11 cellular contexts compared by ENCODE assay signal in genomic region chrX:71621644-71622346, GRCh38. TPM values are rescaled to one million over a fixed set of nuclear protein-coding genes. Genes with fewer than 3 reads are reported as not detected.
DNase-seq lines count a peak whose midpoint lies in the region; ATAC-seq, FAIRE-seq and TF ChIP-seq lines count a peak whose summit lies in the region.
"Had no signal": no experiment of that assay in that cellular context is flagged by ENCODE, and none has a peak within 500 bp of the region (broad histone marks: within the 10 kb centered on the region; RNA-seq: fewer than 3 reads in every experiment).

No MANE protein-coding gene starts in this region.

- H3K27me3 ChIP-seq in GM23248 (replicated peaks; ENCODE audit: insufficient read depth) (no peaks in the 10 kb centered on the region), small intestine (ENCODE audit: control insufficient read depth in 2 of 2, insufficient read depth in 2 of 2, low read length in 2 of 2) (no peaks in the 10 kb centered on the region)
- H3K27me3 ChIP-seq: cardiac muscle cell had no signal

- H3K4me1 Mint-ChIP-seq in activated T-helper 1 cell treated with anti-CD3 and anti-CD28 coated beads, Interleukin-12 subunit alpha, Interleukin-12 subunit beta, Interleukin-2, Interleukin-4 antibody, amounts not matched to agents 30 ng/mL and 10 ng/mL and 1 ng/mL, durations not matched to agents 14 hours and 24 hours and 36 hours (ENCODE audit: low read depth), result peaks cover 70% of the 10 kb centered on the region
- peaks cover 5% of the 10 kb centered on the region; the same call in 1 of the 2 replicates for H3K4me1 Mint-ChIP-seq in HFFc6 (ENCODE audit: low read depth)

- H3K9me3 ChIP-seq in GM23248 (ENCODE audit: low read depth) (no peaks in the 10 kb centered on the region), small intestine (ENCODE audit: control insufficient read depth, low read depth) (no peaks in the 10 kb centered on the region)

- no peaks in the 10 kb centered on the region for H4K20me1 ChIP-seq in GM23248 (ENCODE audit: insufficient read depth)

- H3K4me3 Mint-ChIP-seq in activated T-helper 1 cell treated with anti-CD3 and anti-CD28 coated beads, Interleukin-12 subunit alpha, Interleukin-12 subunit beta, Interleukin-2, Interleukin-4 antibody, amounts not matched to agents 30 ng/mL and 10 ng/mL and 1 ng/mL, durations not matched to agents 14 hours and 24 hours and 36 hours, result no peak overlapping the region
- no peak overlapping the region for H3K4me3 Mint-ChIP-seq in HFFc6
- H3K4me3 Mint-ChIP-seq: neural crest cell had no signal

- no peaks in the 10 kb centered on the region for H3K36me3 ChIP-seq in GM23248 (ENCODE audit: low read depth)
- H3K36me3 ChIP-seq in small intestine (ENCODE audit: control insufficient read depth in 2 of 2, insufficient read depth in 2 of 2, low read length in 2 of 2), result no peaks in the 10 kb centered on the region
- H3K36me3 ChIP-seq: cardiac muscle cell had no signal

- no peak overlapping the region for H3K4me2 ChIP-seq in GM23248 (ENCODE audit: unreplicated experiment)

- H3K27ac ChIP-seq in GM23248 (peak overlapping the region; percentile 35; the same call in 1 of the 2 replicates), small intestine (ENCODE audit: low read depth in 1 of 2, low read length in 1 of 2) (peak overlapping the region; percentile 80 to 93)

- no peak overlapping the region for H3K9ac ChIP-seq in GM23248

- no peaks in the 10 kb centered on the region for H3K9me2 ChIP-seq in GM23248 (ENCODE audit: insufficient read depth)

- no peak overlapping the region for H2AFZ ChIP-seq in GM23248

- 56 to 62% methylated on average over 10 to 11 of the region's 11 CpGs for WGBS in GM23248 (ENCODE audit: low coverage in 1 of 2, low lambda C conversion rate in 2 of 2, missing lambda C conversion rate in 2 of 2), 2 experiments
- 28 to 42% (median 41%) methylated on average over 11 of the region's 11 CpGs for WGBS in small intestine, 3 donors

- in situ Hi-C loops in GM23248 (cut with MboI), result no loop called here

- H3K9me3 Mint-ChIP-seq in activated T-helper 1 cell treated with anti-CD3 and anti-CD28 coated beads, Interleukin-12 subunit alpha, Interleukin-12 subunit beta, Interleukin-2, Interleukin-4 antibody, amounts not matched to agents 30 ng/mL and 10 ng/mL and 1 ng/mL, durations not matched to agents 14 hours and 24 hours and 36 hours, result no peaks in the 10 kb centered on the region
- H3K9me3 Mint-ChIP-seq in HFFc6, result no peaks in the 10 kb centered on the region

- H3K79me2 ChIP-seq in GM23248 (ENCODE audit: insufficient read depth), result no peaks in the 10 kb centered on the region

- H3F3A ChIP-seq in GM23248 (ENCODE audit: insufficient read depth), result no peaks in the 10 kb centered on the region

- ATAC-seq in GM21717 (IDR thresholded peaks at IDR 0.05; ENCODE audit: unreplicated experiment) (no peak), HG03280 (IDR thresholded peaks at IDR 0.05; ENCODE audit: unreplicated experiment) (no peak)

- peaks cover 14% of the 10 kb centered on the region for H3K36me3 Mint-ChIP-seq in activated T-helper 1 cell treated with anti-CD3 and anti-CD28 coated beads, Interleukin-12 subunit alpha, Interleukin-12 subunit beta, Interleukin-2, Interleukin-4 antibody, amounts not matched to agents 30 ng/mL and 10 ng/mL and 1 ng/mL, durations not matched to agents 14 hours and 24 hours and 36 hours (ENCODE audit: low read depth)
- no peaks in the 10 kb centered on the region for H3K36me3 Mint-ChIP-seq in HFFc6 (ENCODE audit: low read depth)

- H3K27ac Mint-ChIP-seq in activated T-helper 1 cell treated with anti-CD3 and anti-CD28 coated beads, Interleukin-12 subunit alpha, Interleukin-12 subunit beta, Interleukin-2, Interleukin-4 antibody, amounts not matched to agents 30 ng/mL and 10 ng/mL and 1 ng/mL, durations not matched to agents 14 hours and 24 hours and 36 hours, result peak overlapping the region; percentile 97
- H3K27ac Mint-ChIP-seq in HFFc6, result no peak overlapping the region; the same call in 1 of the 2 replicates

- no peaks in the 10 kb centered on the region for H3K27me3 Mint-ChIP-seq in activated T-helper 1 cell treated with anti-CD3 and anti-CD28 coated beads, Interleukin-12 subunit alpha, Interleukin-12 subunit beta, Interleukin-2, Interleukin-4 antibody, amounts not matched to agents 30 ng/mL and 10 ng/mL and 1 ng/mL, durations not matched to agents 14 hours and 24 hours and 36 hours (ENCODE audit: insufficient read depth)
- no peaks in the 10 kb centered on the region; the same call in 1 of the 2 replicates for H3K27me3 Mint-ChIP-seq in HFFc6 (ENCODE audit: insufficient read depth)

- H3K4me1 ChIP-seq in GM23248 (ENCODE audit: insufficient read depth), result peaks cover 11% of the 10 kb centered on the region; the same call in 1 of the 2 replicates
- peaks cover 2 to 11% of the 10 kb centered on the region in 2 donors for H3K4me1 ChIP-seq in small intestine (ENCODE audit: control insufficient read depth in 2 of 2, insufficient read depth in 1 of 2, low read depth in 1 of 2, low read length in 1 of 2)

- H3K4me3 ChIP-seq in GM23248 (no peak overlapping the region), foreskin fibroblast (ENCODE audit: low read depth in 1 of 2, low read length in 2 of 2) (no peak overlapping the region), small intestine (ENCODE audit: low read depth in 1 of 2, low read length in 2 of 2) (no peak overlapping the region)
- H3K4me3 ChIP-seq: cardiac muscle cell had no signal

- DNase-seq in GM23248 (peak; percentile 56), foreskin fibroblast (peak; percentile 18 to 48), small intestine (peak; percentile 86), HFFc6 (no peak)
- DNase-seq in activated T-helper 1 cell treated with anti-CD3 and anti-CD28 coated beads, Interleukin-12 subunit alpha, Interleukin-12 subunit beta, Interleukin-2, Interleukin-4 antibody, amounts not matched to agents 30 ng/mL and 10 ng/mL and 1 ng/mL, durations not matched to agents 14 hours and 24 hours and 36 hours (ENCODE audit: low spot score), result no peak
- DNase-seq: NCI-H187 had no signal

- no peak for FAIRE-seq in small intestine (lab: Jason Lieb, UNC)
- FAIRE-seq: G401.6 had no signal

- intact Hi-C loops in activated T-helper 1 cell treated with anti-CD3 and anti-CD28 coated beads, Interleukin-12 subunit alpha, Interleukin-12 subunit beta, Interleukin-2, Interleukin-4 antibody, amounts not matched to agents 30 ng/mL and 10 ng/mL and 1 ng/mL, durations not matched to agents 14 hours and 24 hours and 36 hours (cut with micrococcal nuclease), result loop anchor here (1.0 to 5.0 kb wide), 4 partner anchors 13 to 1001 kb away; no protein-coding TSS in a partner anchor

- TF ChIP-seq CTCF in foreskin fibroblast (IDR thresholded peaks at IDR 0.05; ENCODE audit: low read depth, low read length) (no peak), HFFc6 (IDR thresholded peaks at IDR 0.05) (no peak)

RNA-seq across cellular contexts. Expression of gene CXCR3, which starts 3.5 kb away (rescaled TPM):
- total RNA-seq in GM23248 (2014; rRNA removed; shearing (Covaris generic)), result not detected in 2 replicates
- polyA plus RNA-seq in GM23248 (2016; fragmentation: Nextera tagmentation; extraction: Ambion mirVana), result not detected in 2 replicates
- total RNA-seq in activated T-helper 1 cell treated with anti-CD3 and anti-CD28 coated beads, Interleukin-12 subunit alpha, Interleukin-12 subunit beta, Interleukin-2, Interleukin-4 antibody, amounts not matched to agents 30 ng/mL and 10 ng/mL and 1 ng/mL, durations not matched to agents 14 hours and 24 hours and 36 hours, result 53.9 and 55.4 TPM in 2 replicates
- 1 to 10 TPM; 4.1 to 7.6 (median 4.2) TPM for polyA plus RNA-seq in small intestine
- not detected for total RNA-seq in HFFc6 (2021; fragmentation: NEBNext Ultra II Directional; extraction: Animal tissue kit (Norgen Biotek cat#: 25700))
- total RNA-seq: cardiac muscle cell, neural crest cell had no signal
- polyA plus RNA-seq: cardiac muscle cell had no signal

RNA-seq across cellular contexts. Expression of gene GCNA, which starts 43.6 kb away (rescaled TPM):
- total RNA-seq in GM23248 (2014; rRNA removed; shearing (Covaris generic)), result 2.2 and 2.5 TPM in 2 replicates
- polyA plus RNA-seq in GM23248 (2016; fragmentation: Nextera tagmentation; extraction: Ambion mirVana) (0.99 and 1.5 TPM in 2 replicates), small intestine (1 to 10 TPM; 1.1 to 1.6 (median 1.5) TPM)
- total RNA-seq in activated T-helper 1 cell treated with anti-CD3 and anti-CD28 coated beads, Interleukin-12 subunit alpha, Interleukin-12 subunit beta, Interleukin-2, Interleukin-4 antibody, amounts not matched to agents 30 ng/mL and 10 ng/mL and 1 ng/mL, durations not matched to agents 14 hours and 24 hours and 36 hours, result 4.3 and 4.8 TPM in 2 replicates
- total RNA-seq in HFFc6 (2021; fragmentation: NEBNext Ultra II Directional; extraction: Animal tissue kit (Norgen Biotek cat#: 25700)), result 1 to 10 TPM in 2 of 6 experiments, under 1 TPM in 4; 0.48 to 1.7 (median 0.82) TPM

Comparison
In these comparisons a context has a peak if more than half of its experiments do, and no peak if none do; other contexts are left out.
1. DNase-seq: peak in GM23248 (single experiment), foreskin fibroblast (2 of 2) and small intestine (single experiment); none in activated T-helper 1 cell treated with anti-CD3 and anti-CD28 coated beads, Interleukin-12 subunit alpha, Interleukin-12 subunit beta, Interleukin-2, Interleukin-4 antibody, amounts not matched to agents 30 ng/mL and 10 ng/mL and 1 ng/mL, durations not matched to agents 14 hours and 24 hours and 36 hours (single experiment) and HFFc6 (single experiment).
2. RNA of gene CXCR3, which starts 3.5 kb away (total RNA-seq): 53.9 to 55.4 TPM in activated T-helper 1 cell treated with anti-CD3 and anti-CD28 coated beads, Interleukin-12 subunit alpha, Interleukin-12 subunit beta, Interleukin-2, Interleukin-4 antibody, amounts not matched to agents 30 ng/mL and 10 ng/mL and 1 ng/mL, durations not matched to agents 14 hours and 24 hours and 36 hours; not detected in GM23248 and not detected in HFFc6; every median in the first group is over 10 times any median in the second.